ENCODE assay signal across 8 cellular contexts in genomic region chr15:20624085-20624484, GRCh38.
A peak's percentile ranks its signal among the peaks of the same experiment; 100 is the strongest.
DNase-seq lines count a peak whose midpoint lies in the region; ATAC-seq and TF ChIP-seq lines count a peak whose summit lies in the region.
"Not testable (repeated sequence)": the region's sequence is repeated elsewhere in the genome, so short reads cannot be mapped to it uniquely, and the experiment has no call there.

No MANE protein-coding gene starts in this region.

- H3K27me3 ChIP-seq in OCI-LY3 (ENCODE audit: low read depth, low read length); foreskin keratinocyte; upper lobe of right lung: not testable (repeated sequence)

- not testable (repeated sequence) for H3K4me2 ChIP-seq in OCI-LY3 (ENCODE audit: low read length)

- not testable (repeated sequence) for H3K4me1 ChIP-seq in OCI-LY3 (ENCODE audit: low read length); foreskin keratinocyte; upper lobe of right lung

- H3K27ac ChIP-seq in OCI-LY3 (ENCODE audit: low read length); foreskin keratinocyte; upper lobe of right lung: not testable (repeated sequence)

- TF ChIP-seq CTCF in OCI-LY3 (IDR thresholded peaks at IDR 0.05; ENCODE audit: low read depth, low read length) (peak; percentile 9; the same call in 1 of the 2 replicates), upper lobe of right lung (IDR thresholded peaks at IDR 0.05) (peak; percentile 28)
- TF ChIP-seq CTCF in foreskin keratinocyte (conservative IDR thresholded peaks at IDR 0.05); osteocyte (IDR thresholded peaks at IDR 0.05): not testable (repeated sequence)

- H3K36me3 Mint-ChIP-seq in activated T-helper 17 cell treated with anti-CD3 and anti-CD28 coated beads, Interleukin-2, amount 50 U/mL, for 72 hours (ENCODE audit: low read depth); osteocyte (ENCODE audit: unreplicated experiment): not testable (repeated sequence)

- H3K36me3 ChIP-seq in OCI-LY3 (replicated peaks; ENCODE audit: low read depth, low read length); upper lobe of right lung: not testable (repeated sequence)

- not testable (repeated sequence) for H2AFZ ChIP-seq in OCI-LY3 (ENCODE audit: low read depth, low read length)

- H3K4me3 Mint-ChIP-seq in activated T-helper 17 cell treated with anti-CD3 and anti-CD28 coated beads, Interleukin-2, amount 50 U/mL, for 72 hours; osteocyte (ENCODE audit: unreplicated experiment): not testable (repeated sequence)

- ATAC-seq in HG02759 (IDR thresholded peaks at IDR 0.05; ENCODE audit: unreplicated experiment) (peak; percentile 65), foreskin keratinocyte (peak; percentile 41), upper lobe of right lung (peak; percentile 39)
- ATAC-seq in activated T-helper 17 cell treated with anti-CD3 and anti-CD28 coated beads, Interleukin-2, amount 50 U/mL, for 72 hours (replicated peaks): peak; percentile 34

- H4K20me1 ChIP-seq in OCI-LY3 (ENCODE audit: insufficient read depth, low read length): not testable (repeated sequence)

- intact Hi-C loops in upper lobe of right lung (cut with DNase I): not testable (repeated sequence)

- H3K9ac ChIP-seq in OCI-LY3 (ENCODE audit: low read length): not testable (repeated sequence)

- H3K27ac Mint-ChIP-seq in activated T-helper 17 cell treated with anti-CD3 and anti-CD28 coated beads, Interleukin-2, amount 50 U/mL, for 72 hours; osteocyte (ENCODE audit: unreplicated experiment): not testable (repeated sequence)

- DNase-seq in ELF-1 (ENCODE audit: low read depth, low spot score) (peak; percentile 33), osteocyte (ENCODE audit: extremely low spot score, unreplicated experiment) (peak; percentile 80)
- DNase-seq in activated CD4-positive, alpha-beta T cell treated with anti-CD3 and anti-CD28 coated beads for 48 hours: peak; percentile 48
- DNase-seq in foreskin keratinocyte, upper lobe of right lung: not testable (repeated sequence)

- not testable (repeated sequence) for H3K4me1 Mint-ChIP-seq in activated T-helper 17 cell treated with anti-CD3 and anti-CD28 coated beads, Interleukin-2, amount 50 U/mL, for 72 hours; osteocyte (ENCODE audit: unreplicated experiment)

- H3K9me3 ChIP-seq in OCI-LY3 (ENCODE audit: insufficient read depth, low read length); upper lobe of right lung: not testable (repeated sequence)

- H3K27me3 Mint-ChIP-seq in activated T-helper 17 cell treated with anti-CD3 and anti-CD28 coated beads, Interleukin-2, amount 50 U/mL, for 72 hours; osteocyte (ENCODE audit: unreplicated experiment): not testable (repeated sequence)

- not testable (repeated sequence) for H3K79me2 ChIP-seq in OCI-LY3 (ENCODE audit: low read length)

- not testable (repeated sequence) for H3K9me3 Mint-ChIP-seq in activated T-helper 17 cell treated with anti-CD3 and anti-CD28 coated beads, Interleukin-2, amount 50 U/mL, for 72 hours; osteocyte (ENCODE audit: unreplicated experiment)

- not testable (repeated sequence) for H3K4me3 ChIP-seq in OCI-LY3 (ENCODE audit: low read length); upper lobe of right lung
